Comparison of ENCODE assay signal across 28 cellular contexts in the genomic region with DNA sequence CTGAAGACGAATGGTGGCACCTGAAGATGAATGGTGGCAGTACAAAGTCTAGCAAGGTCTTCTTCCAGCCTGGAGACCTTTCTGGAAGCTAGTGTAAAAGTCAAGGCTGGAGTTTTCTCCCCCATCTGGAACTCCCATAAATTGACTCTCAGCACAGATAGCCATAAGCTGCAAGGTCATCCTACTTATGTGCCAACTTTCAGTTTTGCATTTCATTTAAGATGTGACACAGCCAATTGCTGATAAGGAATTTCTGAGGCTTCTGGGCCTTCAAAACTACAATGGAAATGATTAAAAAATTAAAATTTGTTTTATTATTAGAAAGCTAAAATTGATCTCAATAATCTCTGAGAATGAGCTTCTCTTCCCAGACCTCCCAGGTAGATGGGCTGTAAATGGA. TPM values are rescaled to one million over a fixed set of nuclear protein-coding genes. Genes with fewer than 3 reads are reported as not detected.
"Had no signal": no experiment of that assay in that cellular context is flagged by ENCODE, and none has a peak within 500 bp of the region (broad histone marks: within the 10 kb centered on the region; RNA-seq: fewer than 3 reads in every experiment).

No MANE protein-coding gene starts in this region.

- DNase-seq: activated CD4-positive, alpha-beta memory T cell treated with anti-CD3 and anti-CD28 coated beads, Interleukin-2, amount 10 ng/mL, durations not matched to agents 7 days and 5 days; activated CD4-positive, alpha-beta T cell treated with anti-CD3 and anti-CD28 coated beads for 36 hours; activated CD4-positive, alpha-beta T cell treated with anti-CD3 and anti-CD28 coated beads, Interleukin-2, amount 50 U/mL, for 1 hour; activated CD4-positive, CD25-positive, alpha-beta regulatory T cell; activated gamma-delta T cell; activated naive CD4-positive, alpha-beta T cell treated with anti-CD3 and anti-CD28 coated beads for 36 hours; activated T-cell treated with anti-CD3 and anti-CD28 coated beads for 4 hours; activated T-cell treated with anti-CD3 and anti-CD28 coated beads, Interleukin-2, amount 50 U/mL, for 48 hours; amygdala; MV-4-11; NCI-H1092 treated with DMSO at 0.1 percent for 48 hours; NCI-H1417 treated with DMSO at 0.1 percent for 48 hours; NCI-H1694; NCI-H2029 treated with DMSO at 0.1 percent for 48 hours; NCI-H345; NCI-H510A; NCI-H69; NK-92 treated with Interleukin-12 subunit alpha and Interleukin-12 subunit beta, amount 100 ng/mL, for 24 hours; Right ventricle myocardium superior; SJCRH30; SK-N-SH; T-helper 1 cell had no signal

- H3K27me3 ChIP-seq: SJCRH30 had no signal

- H3K4me3 Mint-ChIP-seq: activated CD4-positive, alpha-beta memory T cell treated with anti-CD3 and anti-CD28 coated beads, Interleukin-2, amount 10 ng/mL, durations not matched to agents 7 days and 5 days; activated CD4-positive, alpha-beta T cell treated with anti-CD3 and anti-CD28 coated beads for 36 hours; activated naive CD4-positive, alpha-beta T cell treated with anti-CD3 and anti-CD28 coated beads for 36 hours; activated naive CD8-positive, alpha-beta T cell; activated T-helper 17 cell treated with anti-CD3 and anti-CD28 coated beads, Interleukin-2, amount 50 U/mL, for 72 hours; brain; central memory CD8-positive, alpha-beta T cell had no signal

- H3K4me1 Mint-ChIP-seq: activated CD4-positive, alpha-beta T cell treated with anti-CD3 and anti-CD28 coated beads for 36 hours; activated T-helper 17 cell treated with anti-CD3 and anti-CD28 coated beads, Interleukin-2, amount 50 U/mL, for 72 hours; brain; central memory CD8-positive, alpha-beta T cell had no signal

- H3K4me1 ChIP-seq: SJCRH30 had no signal

- H3K4me3 ChIP-seq: SJCRH30 had no signal

- H3K4me2 ChIP-seq: SK-N-SH had no signal

- H3K9ac ChIP-seq: SK-N-SH had no signal

- H3K27ac Mint-ChIP-seq: activated CD4-positive, alpha-beta memory T cell treated with anti-CD3 and anti-CD28 coated beads, Interleukin-2, amount 10 ng/mL, durations not matched to agents 7 days and 5 days; activated CD4-positive, alpha-beta T cell treated with anti-CD3 and anti-CD28 coated beads for 36 hours; activated naive CD4-positive, alpha-beta T cell treated with anti-CD3 and anti-CD28 coated beads for 36 hours; activated naive CD8-positive, alpha-beta T cell; activated T-helper 17 cell treated with anti-CD3 and anti-CD28 coated beads, Interleukin-2, amount 50 U/mL, for 72 hours; brain had no signal

- H3K9me3 ChIP-seq: SJCRH30, SK-N-SH had no signal

- H3K27me3 Mint-ChIP-seq: brain had no signal

- H3K27ac ChIP-seq: SJCRH30, VCaP had no signal

- H3K36me3 ChIP-seq: SJCRH30 had no signal

- H3K36me3 Mint-ChIP-seq: activated naive CD8-positive, alpha-beta T cell; brain had no signal

- H3K9me3 Mint-ChIP-seq: activated CD4-positive, alpha-beta memory T cell treated with anti-CD3 and anti-CD28 coated beads, Interleukin-2, amount 10 ng/mL, durations not matched to agents 7 days and 5 days; activated naive CD4-positive, alpha-beta T cell treated with anti-CD3 and anti-CD28 coated beads for 36 hours; activated T-helper 17 cell treated with anti-CD3 and anti-CD28 coated beads, Interleukin-2, amount 50 U/mL, for 72 hours; brain; central memory CD8-positive, alpha-beta T cell had no signal

RNA-seq across cellular contexts. Expression of a gene that starts 10.2 kb away (rescaled TPM):
- total RNA-seq: activated CD8-positive, alpha-beta memory T cell treated with anti-CD3 and anti-CD28 coated beads for 36 hours; activated naive CD4-positive, alpha-beta T cell treated with anti-CD3 and anti-CD28 coated beads for 36 hours; SJCRH30 had no signal
